Comparison of ENCODE assay signal across 8 cellular contexts in genomic region chr3:9396632-9397330, GRCh38.
DNase-seq lines count a peak whose midpoint lies in the region; ATAC-seq lines count a peak whose summit lies in the region.

No MANE protein-coding gene starts in this region.

- H3K9me3 ChIP-seq in BLaER1 treated with 17β-estradiol and CSF1 and Interleukin-3, amounts not matched to agents 10 nM and 100 nM (replicated peaks in 1 of 11): no peaks in the 10 kb centered on the region

- peaks cover 47 to 65% (median 59%) of the 10 kb centered on the region in 10 experiments for H3K4me1 ChIP-seq in BLaER1 treated with 17β-estradiol and CSF1 and Interleukin-3, amounts not matched to agents 10 nM and 100 nM

- H3K27ac ChIP-seq in BLaER1 treated with 17β-estradiol and CSF1 and Interleukin-3, amounts not matched to agents 10 nM and 100 nM: peak overlapping the region; percentile 98 to 100 (median 100)

- peak overlapping the region; percentile 98 to 100 (median 100) for H3K9ac ChIP-seq in BLaER1 treated with 17β-estradiol and CSF1 and Interleukin-3, amounts not matched to agents 10 nM and 100 nM

- H4K20me1 ChIP-seq in BLaER1 treated with 17β-estradiol and CSF1 and Interleukin-3, amounts not matched to agents 10 nM and 100 nM: peaks cover 75 to 82% (median 78%) of the 10 kb centered on the region in 11 experiments

- H3K4me3 ChIP-seq in BLaER1 treated with 17β-estradiol and CSF1 and Interleukin-3, amounts not matched to agents 10 nM and 100 nM: peak overlapping the region; percentile 83 to 99 (median 92)

- no peaks in the 10 kb centered on the region for H3K27me3 ChIP-seq in BLaER1 treated with 17β-estradiol and CSF1 and Interleukin-3, amounts not matched to agents 10 nM and 100 nM

- DNase-seq in NCI-H69 (lab: John Stamatoyannopoulos, UW): peak; percentile 98
- DNase-seq in activated CD4-positive, alpha-beta T cell treated with anti-CD3 and anti-CD28 coated beads, Interleukin-2, amount 50 U/mL, for 1 hour: peak; percentile 99
- DNase-seq in dedifferentiated amniotic fluid mesenchymal stem cell (ENCODE audit: extremely low spot score): peak; percentile 99
- DNase-seq in left kidney (ENCODE audit: low read depth, low spot score): peak; percentile 100
- peak; percentile 98 for DNase-seq in stimulated activated CD4-positive, alpha-beta T cell treated with anti-CD3 and anti-CD28 coated beads, Interleukin-1b, Interleukin-23, amount 100 ng/mL, for 48 hours

- ATAC-seq in GM19372 (IDR thresholded peaks at IDR 0.05; ENCODE audit: low read depth, unreplicated experiment): peak; percentile 66
- peak; percentile 62 for ATAC-seq in HG03521 (IDR thresholded peaks at IDR 0.05; ENCODE audit: unreplicated experiment)

- peak overlapping the region in 10 of 11 experiments; percentile 87 to 96 (median 92); a peak in 15 of 22 replicates for H3K4me2 ChIP-seq in BLaER1 treated with 17β-estradiol and CSF1 and Interleukin-3, amounts not matched to agents 10 nM and 100 nM

- peaks cover 34 to 40% (median 38%) of the 10 kb centered on the region in 11 experiments for H3K36me3 ChIP-seq in BLaER1 treated with 17β-estradiol and CSF1 and Interleukin-3, amounts not matched to agents 10 nM and 100 nM

Comparison
In these comparisons a context has a peak if more than half of its experiments do, and no peak if none do; other contexts are left out.
1. Peak in every context shown above with its lines: DNase-seq, ATAC-seq, H3K4me3 ChIP-seq and H3K27ac ChIP-seq.